In genomic region chr10:89251417-89252224, GRCh38 we compare ENCODE assay signal across 8 cellular contexts. TPM values are rescaled to one million over a fixed set of nuclear protein-coding genes. Genes with fewer than 3 reads are reported as not detected.
A peak's percentile ranks its signal among the peaks of the same experiment; 100 is the strongest.
DNase-seq lines count a peak whose midpoint lies in the region; ATAC-seq and TF ChIP-seq lines count a peak whose summit lies in the region.

LIPA (minus strand) TSS chr10:89251775; CDS start chr10:89247648, 4,127 bp downstream.

- H3K4me3 ChIP-seq in AG04449 (ENCODE audit: low read depth, low read length) = peak within 1 kb of the TSS; percentile 83
- H3K4me3 ChIP-seq in WI38 (ENCODE audit: low read depth, low read length) = peak within 1 kb of the TSS; percentile 78
- peak within 1 kb of the TSS; percentile 86 to 93 for H3K4me3 ChIP-seq in cardiac fibroblast (replicated peaks in 1 of 2; ENCODE audit: low read depth in 2 of 2, low read length in 2 of 2)
- peak within 1 kb of the TSS; percentile 81 for H3K4me3 ChIP-seq in smooth muscle cell

- DNase-seq in AG04449 (ENCODE audit: low read depth, low spot score) = peak; percentile 81
- DNase-seq in NCI-H2227 treated with DMSO at 0.1 percent for 48 hours (lab: John Stamatoyannopoulos, UW) = peak; percentile 95
- DNase-seq in cardiac fibroblast (ENCODE audit: low read depth in 2 of 2) = peak; percentile 98 to 99
- DNase-seq in iPS-NIHi11 (ENCODE audit: low spot score) = peak; percentile 98
- peak; percentile 69 for DNase-seq in smooth muscle cell (lab: John Stamatoyannopoulos, UW; ENCODE audit: unreplicated experiment)

- no peaks in the 10 kb centered on the region for H4K20me1 ChIP-seq in smooth muscle cell (ENCODE audit: low read depth)

- peak within 1 kb of the TSS; percentile 92 for H2AFZ ChIP-seq in smooth muscle cell (ENCODE audit: low read depth)

- 7% methylated on average over 50 of the region's 53 CpGs for WGBS in smooth muscle cell (ENCODE audit: low lambda C conversion rate)

- TF ChIP-seq CTCF in AG04449 (IDR thresholded peaks at IDR 0.05; ENCODE audit: insufficient read depth, low read length, missing control alignments) = no peak
- TF ChIP-seq CTCF in WI38 (IDR thresholded peaks at IDR 0.05; ENCODE audit: low read depth, low read length) = no peak
- no peak for TF ChIP-seq CTCF in cardiac fibroblast (IDR thresholded peaks at IDR 0.05; ENCODE audit: low read depth, low read length)
- TF ChIP-seq CTCF in smooth muscle cell (IDR thresholded peaks at IDR 0.05; ENCODE audit: borderline replicate concordance, insufficient read depth, poor library complexity, severe bottlenecking) = no peak

- no peak within 1 kb of the TSS for H3K9ac ChIP-seq in smooth muscle cell (ENCODE audit: low read depth)

- CTCF ChIA-PET in AG04449 (lab: Yijun Ruan, JAX) = interaction anchor here (0.9 to 5.6 kb wide), 8 partner anchors 13 to 222 kb away, joined by 3 to 30 read pairs (median 3); partner anchors contain the start of gene IFIT1

- peaks cover 6% of the 10 kb centered on the region for H3K4me1 ChIP-seq in smooth muscle cell (ENCODE audit: low read depth)

- POLR2A ChIA-PET in AG04449 (lab: Yijun Ruan, JAX) = interaction anchor here (0.9 to 1.4 kb wide), 3 partner anchors 10 to 164 kb away, joined by 3 to 4 read pairs (median 3); partner anchors contain the start of gene IFIT1

- peak; percentile 95 for ATAC-seq in GM18907 (IDR thresholded peaks at IDR 0.05; ENCODE audit: unreplicated experiment)
- peak; percentile 95 for ATAC-seq in HG03159 (IDR thresholded peaks at IDR 0.05; ENCODE audit: unreplicated experiment)

- H3K9me3 ChIP-seq in smooth muscle cell (replicated peaks; ENCODE audit: low read depth) = no peaks in the 10 kb centered on the region

- H3K4me2 ChIP-seq in smooth muscle cell = peak within 1 kb of the TSS; percentile 97

- H3K27me3 ChIP-seq in smooth muscle cell (ENCODE audit: low read depth) = no peaks in the 10 kb centered on the region

- H3K36me3 ChIP-seq in smooth muscle cell (ENCODE audit: low read depth) = no peaks in the 10 kb centered on the region

- H3K27ac ChIP-seq in smooth muscle cell (ENCODE audit: low read depth) = no peak within 1 kb of the TSS

- H3F3A ChIP-seq in smooth muscle cell (ENCODE audit: low read depth) = no peaks in the 10 kb centered on the region

- H3K79me2 ChIP-seq in smooth muscle cell (ENCODE audit: low read depth) = no peaks in the 10 kb centered on the region

RNA-seq across cellular contexts. Expression of gene LIPA, which starts in this region (rescaled TPM):
- total RNA-seq in smooth muscle cell = 27.1 and 33.0 TPM in 2 replicates
- polyA plus RNA-seq in smooth muscle cell = 22.9 and 34.4 TPM in 2 replicates
